Comparison of ENCODE assay signal across 1 cellular context in genomic region chr7:33824911-33825459, GRCh38.
TF ChIP-seq lines count a peak whose summit lies in the region.

No MANE protein-coding gene starts in this region.

TF ChIP-seq in IMR-90, 13 proteins besides CTCF, POLR2A, EP300 and RAD21 (continued from another document):
- no peak for TF ChIP-seq CHD1 (IDR thresholded peaks at IDR 0.05; ENCODE audit: low read depth, low read length)
- no peak for TF ChIP-seq CEBPB (IDR thresholded peaks at IDR 0.05; ENCODE audit: low read depth, low read length)
- TF ChIP-seq MXI1 (IDR thresholded peaks at IDR 0.05; ENCODE audit: borderline replicate concordance, low read depth, low read length), result no peak
